ENCODE assay signal across 20 cellular contexts in genomic region chr16:48435319-48435682, GRCh38. TPM values are rescaled to one million over a fixed set of nuclear protein-coding genes. Genes with fewer than 3 reads are reported as not detected.
DNase-seq lines count a peak whose midpoint lies in the region; ATAC-seq, FAIRE-seq and TF ChIP-seq lines count a peak whose summit lies in the region.
"Had no signal": no experiment of that assay in that cellular context is flagged by ENCODE, and none has a peak within 500 bp of the region (broad histone marks: within the 10 kb centered on the region; RNA-seq: fewer than 3 reads in every experiment).

No MANE protein-coding gene starts in this region.

- H3K27ac Mint-ChIP-seq in stimulated activated memory B cell treated with anti-CD40 and anti-IgM and Interleukin-4, amounts not matched to agents 10 μg/mL and 1 μg/mL and 100 μg/mL, for 72 hours = peak overlapping the region; percentile 90

- H3K27ac ChIP-seq in BLaER1 treated with 17β-estradiol and CSF1 and Interleukin-3, amounts not matched to agents 10 nM and 100 nM = peak overlapping the region in 4 of 11 experiments; percentile 5 to 59 (median 36); a peak in 3 of 22 replicates
- H3K27ac ChIP-seq in OCI-LY7 (ENCODE audit: low read depth, low read length, poor library complexity, severe bottlenecking) = no peak overlapping the region
- H3K27ac ChIP-seq in small intestine (ENCODE audit: low read depth in 1 of 2, low read length in 1 of 2) = no peak overlapping the region

- peaks cover 49 to 55% (median 52%) of the 10 kb centered on the region in 10 experiments for H3K4me1 ChIP-seq in BLaER1 treated with 17β-estradiol and CSF1 and Interleukin-3, amounts not matched to agents 10 nM and 100 nM
- H3K4me1 ChIP-seq in OCI-LY7 (ENCODE audit: insufficient read depth, low read length, poor library complexity, severe bottlenecking) (peaks cover 50% of the 10 kb centered on the region), small intestine (ENCODE audit: control insufficient read depth in 2 of 2, insufficient read depth in 1 of 2, low read depth in 1 of 2, low read length in 1 of 2) (no peaks in the 10 kb centered on the region)

- FAIRE-seq in small intestine (lab: Jason Lieb, UNC) = no peak
- FAIRE-seq: G401.6, H1 had no signal

- DNase-seq in OCI-LY7 (ENCODE audit: low spot score) (peak; percentile 30), fibroblast of the aortic adventitia (ENCODE audit: low read depth) (no peak), islet precursor cell (no peak), small intestine (no peak), NCI-H1930 (lab: John Stamatoyannopoulos, UW) (no peak), glomerular visceral epithelial cell (ENCODE audit: extremely low spot score) (no peak)
- DNase-seq: CD8-positive, alpha-beta memory T cell; Karpas-422; MG63; NCI-H1694 treated with DMSO at 0.1 percent for 48 hours; NCI-H446 treated with DMSO at 0.1 percent for 48 hours; NCI-H526 treated with DMSO at 0.1 percent for 48 hours; PC-3; SHP77 had no signal

- H3K9me2 ChIP-seq in OCI-LY7 (ENCODE audit: insufficient read depth, low read length) = no peaks in the 10 kb centered on the region

- H3K27me3 Mint-ChIP-seq in stimulated activated memory B cell treated with anti-CD40 and anti-IgM and Interleukin-4, amounts not matched to agents 10 μg/mL and 1 μg/mL and 100 μg/mL, for 72 hours = no peaks in the 10 kb centered on the region
- H3K27me3 Mint-ChIP-seq: IgD-negative memory B cell had no signal

- no peak for ATAC-seq in stimulated activated memory B cell treated with anti-CD40 and anti-IgM and Interleukin-4, amounts not matched to agents 10 μg/mL and 1 μg/mL and 100 μg/mL, for 72 hours
- ATAC-seq: HCT116, PC-3 had no signal

- H3K9me3 ChIP-seq in BLaER1 treated with 17β-estradiol and CSF1 and Interleukin-3, amounts not matched to agents 10 nM and 100 nM (replicated peaks in 1 of 11) = no peaks in the 10 kb centered on the region
- H3K9me3 ChIP-seq in OCI-LY7 (ENCODE audit: low read length) (no peaks in the 10 kb centered on the region), small intestine (ENCODE audit: control insufficient read depth, low read depth) (no peaks in the 10 kb centered on the region)
- H3K9me3 ChIP-seq: MG63 had no signal

- H4K20me1 ChIP-seq in BLaER1 treated with 17β-estradiol and CSF1 and Interleukin-3, amounts not matched to agents 10 nM and 100 nM = no peaks in the 10 kb centered on the region
- H4K20me1 ChIP-seq in OCI-LY7 (ENCODE audit: insufficient read depth, low read length) = no peaks in the 10 kb centered on the region

- CTCF ChIA-PET in OCI-LY7 (lab: Charles Lee; ENCODE audit: unreplicated experiment) = interaction anchor here (0.5 kb wide), 1 partner anchor 43 kb away, joined by 4 read pairs; no protein-coding TSS in a partner anchor

- no peaks in the 10 kb centered on the region for H3K36me3 Mint-ChIP-seq in stimulated activated memory B cell treated with anti-CD40 and anti-IgM and Interleukin-4, amounts not matched to agents 10 μg/mL and 1 μg/mL and 100 μg/mL, for 72 hours
- H3K36me3 Mint-ChIP-seq: CD8-positive, alpha-beta memory T cell; IgD-negative memory B cell had no signal

- no peaks in the 10 kb centered on the region for H3K79me2 ChIP-seq in OCI-LY7 (ENCODE audit: insufficient read depth, low read depth, low read length)

- peaks cover 2% of the 10 kb centered on the region for H3K9me3 Mint-ChIP-seq in stimulated activated memory B cell treated with anti-CD40 and anti-IgM and Interleukin-4, amounts not matched to agents 10 μg/mL and 1 μg/mL and 100 μg/mL, for 72 hours
- H3K9me3 Mint-ChIP-seq: CD8-positive, alpha-beta memory T cell; IgD-negative memory B cell had no signal

- no peak overlapping the region for H3K4me3 Mint-ChIP-seq in stimulated activated memory B cell treated with anti-CD40 and anti-IgM and Interleukin-4, amounts not matched to agents 10 μg/mL and 1 μg/mL and 100 μg/mL, for 72 hours
- H3K4me3 Mint-ChIP-seq: CD8-positive, alpha-beta memory T cell had no signal

- POLR2A ChIA-PET in OCI-LY7 (lab: Charles Lee) = interaction anchor here (0.5 to 1.3 kb wide), 3 partner anchors 10 to 1307 kb away, joined by 3 read pairs; no protein-coding TSS in a partner anchor

- intact Hi-C loops in OCI-LY7 (cut with micrococcal nuclease; ENCODE audit: unreplicated experiment) = loop anchor here (2.0 kb wide), 1 partner anchor 82 kb away; no protein-coding TSS in a partner anchor

- peak overlapping the region; percentile 60; the same call in 1 of the 2 replicates for H2AFZ ChIP-seq in OCI-LY7 (ENCODE audit: low read length)

- 74 to 76% (median 74%) methylated on average over 7 of the region's 7 CpGs for WGBS in small intestine, 3 donors

- H3K4me2 ChIP-seq in BLaER1 treated with 17β-estradiol and CSF1 and Interleukin-3, amounts not matched to agents 10 nM and 100 nM = peak overlapping the region in 8 of 11 experiments; percentile 54 to 87 (median 66); a peak in 14 of 22 replicates
- peak overlapping the region; percentile 55 for H3K4me2 ChIP-seq in OCI-LY7 (ENCODE audit: low read length)

- H3K27me3 ChIP-seq in BLaER1 treated with 17β-estradiol and CSF1 and Interleukin-3, amounts not matched to agents 10 nM and 100 nM = no peaks in the 10 kb centered on the region
- no peaks in the 10 kb centered on the region for H3K27me3 ChIP-seq in small intestine (ENCODE audit: control insufficient read depth in 2 of 2, insufficient read depth in 2 of 2, low read length in 2 of 2)
- H3K27me3 ChIP-seq: MG63 had no signal

- BruUV-seq in OCI-LY7 (replicated peaks; lab: Mats Ljungman, UMichigan) = no TSS peak

- no peak overlapping the region for H3K9ac ChIP-seq in BLaER1 treated with 17β-estradiol and CSF1 and Interleukin-3, amounts not matched to agents 10 nM and 100 nM

- H3K4me1 Mint-ChIP-seq in stimulated activated memory B cell treated with anti-CD40 and anti-IgM and Interleukin-4, amounts not matched to agents 10 μg/mL and 1 μg/mL and 100 μg/mL, for 72 hours = peaks cover 41% of the 10 kb centered on the region

- H3K36me3 ChIP-seq in BLaER1 treated with 17β-estradiol and CSF1 and Interleukin-3, amounts not matched to agents 10 nM and 100 nM = no peaks in the 10 kb centered on the region
- no peaks in the 10 kb centered on the region for H3K36me3 ChIP-seq in OCI-LY7 (ENCODE audit: insufficient read depth, low read length)
- H3K36me3 ChIP-seq in small intestine (ENCODE audit: control insufficient read depth in 2 of 2, insufficient read depth in 2 of 2, low read length in 2 of 2) = no peaks in the 10 kb centered on the region
- H3K36me3 ChIP-seq: MG63 had no signal

- peak; percentile 52 for TF ChIP-seq CTCF in OCI-LY7 (conservative IDR thresholded peaks at IDR 0.05; ENCODE audit: low read length)
- TF ChIP-seq CTCF in fibroblast of the aortic adventitia (IDR thresholded peaks at IDR 0.05; ENCODE audit: insufficient read depth, low read length) = peak; percentile 1

- no peak overlapping the region for H3K4me3 ChIP-seq in BLaER1 treated with 17β-estradiol and CSF1 and Interleukin-3, amounts not matched to agents 10 nM and 100 nM
- H3K4me3 ChIP-seq in OCI-LY7 (ENCODE audit: low read depth, low read length, poor library complexity, severe bottlenecking) = no peak overlapping the region
- no peak overlapping the region for H3K4me3 ChIP-seq in fibroblast of the aortic adventitia (ENCODE audit: low read depth, low read length)
- no peak overlapping the region for H3K4me3 ChIP-seq in small intestine (ENCODE audit: low read depth in 1 of 2, low read length in 2 of 2)
- H3K4me3 ChIP-seq: MG63 had no signal

RNA-seq across cellular contexts. Expression of gene SIAH1, which starts 50.1 kb away (rescaled TPM):
- total RNA-seq in OCI-LY7 (2014; rRNA removed; shearing (Covaris generic)) = 15.7 and 22.8 TPM in 2 replicates
- 18.9 and 23.1 TPM in 2 replicates for total RNA-seq in OCI-LY7 (2022)
- 31.6 and 36.5 TPM in 2 replicates for total RNA-seq in fibroblast of the aortic adventitia (ENCODE audit: low replicate concordance)
- 10 to 100 TPM; 18.8 to 21.1 (median 20.0) TPM for polyA plus RNA-seq in small intestine
